In the genomic region with DNA sequence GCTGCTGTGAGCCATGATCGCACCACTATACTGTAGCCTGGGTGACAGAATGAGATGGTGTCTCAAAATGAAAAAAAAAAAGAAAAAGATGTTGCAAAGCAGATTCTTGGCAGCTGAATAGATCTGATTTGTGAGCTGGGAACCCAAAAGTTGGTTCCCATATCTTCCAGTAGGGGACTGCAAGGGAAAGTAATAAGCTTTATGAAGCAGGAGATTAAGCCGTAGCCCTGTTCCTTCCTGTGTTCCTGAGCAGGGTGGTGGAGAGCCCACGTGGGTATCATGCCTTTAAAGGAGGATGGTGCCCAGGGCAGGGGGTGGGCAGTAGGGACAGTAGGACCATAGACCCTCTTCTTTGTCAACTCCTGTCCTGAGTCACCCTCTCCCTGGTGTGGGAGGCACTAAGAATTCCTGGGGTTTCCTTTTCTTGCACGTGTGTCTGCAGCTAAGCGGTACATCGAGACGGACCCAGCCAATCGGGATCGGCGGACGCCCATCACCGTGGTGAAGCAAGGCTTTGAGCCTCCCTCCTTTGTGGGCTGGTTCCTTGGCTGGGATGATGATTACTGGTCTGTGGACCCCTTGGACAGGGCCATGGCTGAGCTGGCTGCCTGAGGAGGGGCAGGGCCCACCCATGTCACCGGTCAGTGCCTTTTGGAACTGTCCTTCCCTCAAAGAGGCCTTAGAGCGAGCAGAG, we compare ENCODE assay signal across 10 cellular contexts.
DNase-seq lines count a peak whose midpoint lies in the region; ATAC-seq and TF ChIP-seq lines count a peak whose summit lies in the region.
"Had no signal": no experiment of that assay in that cellular context is flagged by ENCODE, and none has a peak within 500 bp of the region (broad histone marks: within the 10 kb centered on the region; RNA-seq: fewer than 3 reads in every experiment).

No MANE protein-coding gene starts in this region.

- no peaks in the 10 kb centered on the region for H3K4me1 ChIP-seq in parathyroid adenoma

- H2AFZ ChIP-seq in parathyroid adenoma = no peak overlapping the region

- no peaks in the 10 kb centered on the region; the same call in 1 of the 2 replicates for H3K36me3 ChIP-seq in WERI-Rb-1
- H3K36me3 ChIP-seq in parathyroid adenoma (ENCODE audit: control insufficient read depth, insufficient read depth, low read length) = no peaks in the 10 kb centered on the region

- H3K9me3 ChIP-seq in WERI-Rb-1 (ENCODE audit: severe bottlenecking) = no peaks in the 10 kb centered on the region
- no peaks in the 10 kb centered on the region for H3K9me3 ChIP-seq in parathyroid adenoma (ENCODE audit: control insufficient read depth, low read length)

- ATAC-seq in HG03342 (IDR thresholded peaks at IDR 0.05; ENCODE audit: unreplicated experiment) (no peak), GM18858 (IDR thresholded peaks at IDR 0.05; ENCODE audit: unreplicated experiment) (no peak)

- H3K4me2 ChIP-seq in parathyroid adenoma (ENCODE audit: low read length) = no peak overlapping the region

- H3K27me3 ChIP-seq in WERI-Rb-1 (ENCODE audit: insufficient read depth, low read depth, severe bottlenecking) (no peaks in the 10 kb centered on the region), parathyroid adenoma (ENCODE audit: control insufficient read depth, insufficient read depth, low read length) (no peaks in the 10 kb centered on the region)

- H3K27ac ChIP-seq in WERI-Rb-1 (no peak overlapping the region), parathyroid adenoma (no peak overlapping the region)

- H3K79me2 ChIP-seq in parathyroid adenoma = no peaks in the 10 kb centered on the region

- DNase-seq in AG09309 (ENCODE audit: low read depth) (no peak), WERI-Rb-1 (no peak), fibroblast of the conjunctiva (ENCODE audit: low read depth) (peak; percentile 23), hippocampal formation (lab: John Stamatoyannopoulos, UW) (no peak), GM19238 (ENCODE audit: insufficient read length, low spot score) (no peak)
- DNase-seq: NCI-H146, T-helper 9 cell had no signal

- H3K4me3 ChIP-seq in AG09309 (ENCODE audit: control insufficient read depth, low read depth, low read length) (no peak overlapping the region), WERI-Rb-1 (ENCODE audit: low read depth, low read length) (no peak overlapping the region), parathyroid adenoma (ENCODE audit: low read depth, low read length) (no peak overlapping the region)

- TF ChIP-seq CTCF in AG09309 (IDR thresholded peaks at IDR 0.05; ENCODE audit: control insufficient read depth, insufficient read depth, low read depth, low read length, missing control alignments) = peak; percentile 38
- TF ChIP-seq CTCF in WERI-Rb-1 (IDR thresholded peaks at IDR 0.05; ENCODE audit: low read depth, low read length) = peak; percentile 52; the same call in 1 of the 2 replicates
- peak; percentile 10 for TF ChIP-seq CTCF in parathyroid adenoma (IDR thresholded peaks at IDR 0.05)

- H3K9ac ChIP-seq in parathyroid adenoma = no peak overlapping the region
